In genomic region chr14:100208136-100208535, GRCh38 we compare ENCODE assay signal across 2 cellular contexts. TPM values are rescaled to one million over a fixed set of nuclear protein-coding genes. Genes with fewer than 3 reads are reported as not detected.
"Had no signal": no experiment of that assay in that cellular context is flagged by ENCODE, and none has a peak within 500 bp of the region (broad histone marks: within the 10 kb centered on the region; RNA-seq: fewer than 3 reads in every experiment).

No MANE protein-coding gene starts in this region.

RNA-seq across cellular contexts. Expression of gene DEGS2, which starts 48.7 kb away (rescaled TPM):
- total RNA-seq: activated CD8-positive, alpha-beta memory T cell treated with anti-CD3 and anti-CD28 coated beads, Interleukin-2, amount 10 ng/mL, durations not matched to agents 7 days and 5 days; T-helper 1 cell treated with Interleukin-12 subunit alpha and Interleukin-12 subunit beta and Interleukin-4 antibody, amounts not matched to agents 30 ng/mL and 1 ng/mL, for 36 hours had no signal
